Comparison of ENCODE assay signal across 8 cellular contexts in genomic region chr14:73613046-73613383, GRCh38. TPM values are rescaled to one million over a fixed set of nuclear protein-coding genes. Genes with fewer than 3 reads are reported as not detected.
A peak's percentile ranks its signal among the peaks of the same experiment; 100 is the strongest.
DNase-seq lines count a peak whose midpoint lies in the region; ATAC-seq and TF ChIP-seq lines count a peak whose summit lies in the region.

No MANE protein-coding gene starts in this region.

- H3K4me1 Mint-ChIP-seq in nephron progenitor cell: no peaks in the 10 kb centered on the region

- H3K9ac ChIP-seq in PC-3 (ENCODE audit: low read length): peak overlapping the region; percentile 48

- POLR2A ChIA-PET in PC-3 (lab: Charles Lee; ENCODE audit: unreplicated experiment): no interaction called here

- peak overlapping the region; percentile 70 for H3K4me2 ChIP-seq in PC-3 (ENCODE audit: low read length)

- H3F3A ChIP-seq in PC-3 (ENCODE audit: low read length, unreplicated experiment): no peaks in the 10 kb centered on the region

- H2AFZ ChIP-seq in PC-3 (ENCODE audit: low read length): peak overlapping the region; percentile 85

- no peak for TF ChIP-seq CTCF in PC-3 (conservative IDR thresholded peaks at IDR 0.05; ENCODE audit: low read depth, low read length)
- TF ChIP-seq CTCF in nephron progenitor cell (IDR thresholded peaks at IDR 0.05): no peak

- H3K27ac ChIP-seq in PC-3 (ENCODE audit: low read length) (no peak overlapping the region; the same call in 1 of the 2 replicates), epithelial cell of prostate (peak overlapping the region; percentile 33)

- peak overlapping the region; percentile 90 for H3K4me3 Mint-ChIP-seq in nephron progenitor cell

- H3K4me3 ChIP-seq in PC-3 (ENCODE audit: low read length): peak overlapping the region; percentile 83

- no peaks in the 10 kb centered on the region for H3K36me3 ChIP-seq in PC-3 (ENCODE audit: low read depth, low read length)

- CTCF ChIA-PET in PC-3 (lab: Charles Lee): interaction anchor here (0.6 kb wide), 2 partner anchors 24 to 102 kb away, joined by 3 to 4 read pairs; no protein-coding TSS in a partner anchor

- H4K20me1 ChIP-seq in PC-3 (ENCODE audit: low read length): no peaks in the 10 kb centered on the region

- no peak overlapping the region for H3K27ac Mint-ChIP-seq in nephron progenitor cell

- no peaks in the 10 kb centered on the region for H3K9me3 ChIP-seq in PC-3 (ENCODE audit: low read length)

- peaks cover 10% of the 10 kb centered on the region for H3K9me3 Mint-ChIP-seq in nephron progenitor cell

- H3K36me3 Mint-ChIP-seq in nephron progenitor cell (ENCODE audit: low read depth): no peaks in the 10 kb centered on the region

- no peaks in the 10 kb centered on the region for H3K79me2 ChIP-seq in PC-3 (ENCODE audit: low read length)

- no peaks in the 10 kb centered on the region for H3K27me3 ChIP-seq in PC-3 (ENCODE audit: low read length)

- BruUV-seq in PC-3 (replicated peaks; lab: Mats Ljungman, UMichigan): no TSS peak

- intact Hi-C loops in PC-3 (cut with micrococcal nuclease): loop anchor here (5.0 kb wide), 1 partner anchor 121 kb away; the partner anchor contains the start of gene RIOX1

- ATAC-seq in PC-3: peak; percentile 31

- H3K4me1 ChIP-seq in PC-3 (ENCODE audit: insufficient read depth, low read length): peaks cover 13% of the 10 kb centered on the region

- DNase-seq in NCI-H526 treated with DMSO at 0.1 percent for 48 hours (lab: John Stamatoyannopoulos, UW) (peak; percentile 33), NCI-H526 (lab: John Stamatoyannopoulos, UW) (no peak), PC-3 (no peak), epithelial cell of prostate (ENCODE audit: low read depth, low spot score) (no peak), nephron progenitor cell (no peak), cortex of kidney (lab: John Stamatoyannopoulos, UW) (no peak), dermis blood vessel endothelial cell (no peak)
- DNase-seq in central memory CD4-positive, alpha-beta T cell: no peak

- H3K27me3 Mint-ChIP-seq in nephron progenitor cell (ENCODE audit: low read depth, poor library complexity): peaks cover 54% of the 10 kb centered on the region

- H3K9me2 ChIP-seq in PC-3 (replicated peaks; ENCODE audit: low read length): no peaks in the 10 kb centered on the region

RNA-seq across cellular contexts. Expression of gene ACOT6, which starts 0.7 kb away (rescaled TPM):
- total RNA-seq in PC-3 (2014; rRNA removed) (not detected in 2 replicates), dermis blood vessel endothelial cell (not detected in 2 replicates)

RNA-seq across cellular contexts. Expression of gene ACOT4, which starts 21.3 kb away (rescaled TPM):
- total RNA-seq in PC-3 (2014; rRNA removed): 3.9 and 5.1 TPM in 2 replicates
- 0.34 and 1.3 TPM in 2 replicates for total RNA-seq in dermis blood vessel endothelial cell

RNA-seq across cellular contexts. Expression of gene DNAL1, which starts 31.8 kb away (rescaled TPM):
- total RNA-seq in PC-3 (2014; rRNA removed): 2.6 and 13.9 TPM in 2 replicates
- total RNA-seq in dermis blood vessel endothelial cell: 6.5 and 10.7 TPM in 2 replicates

RNA-seq across cellular contexts. Expression of gene ACOT2, which starts 44.0 kb away (rescaled TPM):
- total RNA-seq in PC-3 (2014; rRNA removed): 39.0 and 46.0 TPM in 2 replicates
- 22.5 and 25.6 TPM in 2 replicates for total RNA-seq in dermis blood vessel endothelial cell

RNA-seq across cellular contexts. Expression of gene HEATR4, which starts 54.3 kb away (rescaled TPM):
- 0.15 and 2.2 TPM in 2 replicates for total RNA-seq in PC-3 (2014; rRNA removed)
- total RNA-seq in dermis blood vessel endothelial cell: 0.09 TPM in 1 of 2 replicates, not detected in the other
